22 cellular contexts compared by ENCODE assay signal in genomic region chr11:77209663-77210062, GRCh38.
"Had no signal": no experiment of that assay in that cellular context is flagged by ENCODE, and none has a peak within 500 bp of the region (broad histone marks: within the 10 kb centered on the region; RNA-seq: fewer than 3 reads in every experiment).

No MANE protein-coding gene starts in this region.

- H3K4me1 ChIP-seq: esophagus muscularis mucosa, foreskin keratinocyte, gastroesophageal sphincter, heart left ventricle, left ventricle myocardium inferior, lower lobe of right lung had no signal

- H3K27me3 ChIP-seq: esophagus muscularis mucosa, foreskin keratinocyte, gastroesophageal sphincter, heart left ventricle, hepatocyte had no signal

- H3K79me2 ChIP-seq: hepatocyte had no signal

- H3K9me3 Mint-ChIP-seq: dendritic cell treated with granulocyte-macrophage colony-stimulating factor and Interleukin-4, amounts not matched to agents 40 ng/mL and 50 ng/mL, for 4 days; effector memory CD8-positive, alpha-beta T cell; endodermal cell; immature natural killer cell; mesothelial cell of epicardium had no signal

- H3K36me3 Mint-ChIP-seq: immature natural killer cell, mesothelial cell of epicardium had no signal

- H3K9me3 ChIP-seq: esophagus muscularis mucosa, gastroesophageal sphincter, heart left ventricle, left ventricle myocardium inferior, lower lobe of right lung, mucosa of descending colon had no signal

- ATAC-seq: effector memory CD8-positive, alpha-beta T cell; foreskin keratinocyte; gastroesophageal sphincter; heart left ventricle; left colon; left lobe of liver; lower lobe of right lung had no signal

- DNase-seq: cortex of kidney; effector CD8-positive, alpha-beta T cell; effector memory CD8-positive, alpha-beta T cell; endodermal cell; foreskin keratinocyte; heart left ventricle; hypothalamus; immature natural killer cell; islet precursor cell; kidney; kidney glomerular epithelial cell; left colon; left ventricle myocardium inferior; lower lobe of right lung; mesenchymal stem cell; mucosa of descending colon had no signal

- H3K4me3 ChIP-seq: esophagus muscularis mucosa, gastroesophageal sphincter, heart left ventricle, hepatocyte, left ventricle myocardium inferior, lower lobe of right lung, mucosa of descending colon had no signal

- H2AFZ ChIP-seq: hepatocyte had no signal

- H3K36me3 ChIP-seq: gastroesophageal sphincter, lower lobe of right lung had no signal

- H3K4me2 ChIP-seq: hepatocyte had no signal

- H3K27ac Mint-ChIP-seq: dendritic cell treated with granulocyte-macrophage colony-stimulating factor and Interleukin-4, amounts not matched to agents 40 ng/mL and 50 ng/mL, for 4 days; effector memory CD8-positive, alpha-beta T cell; endodermal cell; immature natural killer cell; mesothelial cell of epicardium had no signal

- H3K27ac ChIP-seq: esophagus muscularis mucosa, foreskin keratinocyte, gastroesophageal sphincter, heart left ventricle, hepatocyte, left ventricle myocardium inferior, lower lobe of right lung had no signal

- H3K4me3 Mint-ChIP-seq: dendritic cell treated with granulocyte-macrophage colony-stimulating factor and Interleukin-4, amounts not matched to agents 40 ng/mL and 50 ng/mL, for 4 days; effector memory CD8-positive, alpha-beta T cell; endodermal cell; immature natural killer cell; mesothelial cell of epicardium had no signal

- H3K4me1 Mint-ChIP-seq: immature natural killer cell had no signal
